ENCODE assay signal across 9 cellular contexts in genomic region chr2:66439291-66440010, GRCh38. TPM values are rescaled to one million over a fixed set of nuclear protein-coding genes. Genes with fewer than 3 reads are reported as not detected.
DNase-seq lines count a peak whose midpoint lies in the region; ATAC-seq, FAIRE-seq and TF ChIP-seq lines count a peak whose summit lies in the region.
"Had no signal": no experiment of that assay in that cellular context is flagged by ENCODE, and none has a peak within 500 bp of the region (broad histone marks: within the 10 kb centered on the region; RNA-seq: fewer than 3 reads in every experiment).

No MANE protein-coding gene starts in this region.

- no peak for FAIRE-seq in GM12891 (lab: Jason Lieb, UNC)

- peaks cover 0 to 19% of the 10 kb centered on the region in 2 donors for H3K36me3 ChIP-seq in psoas muscle (ENCODE audit: insufficient read depth in 1 of 2, low read depth in 1 of 2)

- WGBS in adipose tissue, 3 donors: 5 to 7% (median 6%) methylated on average over 36 of the region's 36 CpGs
- 7 to 11% (median 10%) methylated on average over 36 of the region's 36 CpGs for WGBS in psoas muscle, 3 donors

- no peaks in the 10 kb centered on the region for H3K4me1 ChIP-seq in psoas muscle

- H3K27ac ChIP-seq in adipose tissue (ENCODE audit: low read depth, low read length): peak overlapping the region; percentile 24
- H3K27ac ChIP-seq in psoas muscle: peak overlapping the region; percentile 92

- H3K4me3 ChIP-seq in psoas muscle: peak overlapping the region; percentile 70

- H3K27me3 ChIP-seq in psoas muscle (ENCODE audit: insufficient read depth in 3 of 3, low read length in 2 of 3): no peaks in the 10 kb centered on the region

- TF ChIP-seq CTCF in psoas muscle (IDR thresholded peaks at IDR 0.05): no peak

- peak; percentile 61 for DNase-seq in ELF-1 (ENCODE audit: low read depth, low spot score)
- peak; percentile 33 for DNase-seq in hepatic stellate cell (ENCODE audit: low spot score)
- peak in 1 of 2 donors; percentile 65 for DNase-seq in psoas muscle
- no peak for DNase-seq in GM12891 (ENCODE audit: insufficient read length, low spot score)
- no peak for DNase-seq in DMS114 treated with DMSO at 0.1 percent for 48 hours (lab: John Stamatoyannopoulos, UW; ENCODE audit: unreplicated experiment)
- DNase-seq: GDM1 had no signal

- intact Hi-C loops in psoas muscle (cut with DNase I): loop anchor here (5.0 to 10.0 kb wide), 4 partner anchors 68 to 955 kb away; partner anchors contain the start of gene ETAA1 (in 1 of the 2)

- no peak for TF ChIP-seq POLR2A in GM12891 (IDR thresholded peaks at IDR 0.05; ENCODE audit: low read depth, low read length)

- no peaks in the 10 kb centered on the region for H3K9me3 ChIP-seq in psoas muscle

- ATAC-seq in psoas muscle (peak in 2 of 4 donors; percentile 17 to 25), GM21737 (IDR thresholded peaks at IDR 0.05; ENCODE audit: unreplicated experiment) (no peak), HG02970 (IDR thresholded peaks at IDR 0.05; ENCODE audit: low FRiP score, unreplicated experiment) (no peak)

TF ChIP-seq in GM12891, 5 proteins besides CTCF, POLR2A, EP300 and RAD21:
- TF ChIP-seq SPI1 (IDR thresholded peaks at IDR 0.05; ENCODE audit: low read depth, low read length) (no peak), PAX5 (IDR thresholded peaks at IDR 0.05; ENCODE audit: insufficient read depth, low read length, severe bottlenecking) (no peak), TAF1 (IDR thresholded peaks at IDR 0.05; ENCODE audit: low read depth, low read length) (no peak), POU2F2 (IDR thresholded peaks at IDR 0.05; ENCODE audit: low read depth, low read length) (no peak)

RNA-seq across cellular contexts. Expression of gene MEIS1, which starts 4.5 kb away (rescaled TPM):
- polyA plus RNA-seq in adipose tissue: 10 to 100 TPM; 13.7 to 27.3 (median 21.3) TPM
- 1 to 10 TPM in 3 of 4 donors, under 1 TPM in 1; 0.77 to 6.8 (median 4.0) TPM for total RNA-seq in psoas muscle
- polyA plus RNA-seq in psoas muscle: 1 to 10 TPM; 2.0 to 5.3 (median 2.1) TPM
- not detected for polyA plus RNA-seq in GM12891 (2012; ENCODE audit: low read depth, missing spikeins)

Comparison
In these comparisons a context has a peak if more than half of its experiments do, and no peak if none do; other contexts are left out.
1. DNase-seq: peak in ELF-1 (single experiment) and hepatic stellate cell (single experiment); none in GM12891 (single experiment) and DMS114 treated with DMSO at 0.1 percent for 48 hours (single experiment).